ENCODE assay signal across 37 cellular contexts in the genomic region with DNA sequence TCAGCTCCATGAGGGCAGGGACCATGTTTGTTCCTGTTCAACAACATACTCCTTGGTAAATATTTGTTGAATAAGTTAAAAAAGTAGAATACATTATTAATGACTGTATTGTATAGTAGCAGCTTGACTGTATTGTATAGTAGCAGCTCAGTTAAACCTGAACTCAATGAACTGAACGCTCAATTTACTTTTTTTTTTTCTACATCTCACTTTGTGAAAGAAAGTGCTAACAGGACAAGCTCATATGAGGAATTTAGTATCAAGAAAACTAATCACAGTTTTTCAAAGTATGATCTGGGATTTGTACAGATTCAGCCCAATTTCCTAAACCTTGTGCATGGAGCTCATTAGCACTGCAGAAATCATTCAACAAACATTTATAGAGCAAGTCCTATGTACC. TPM values are rescaled to one million over a fixed set of nuclear protein-coding genes. Genes with fewer than 3 reads are reported as not detected.
"Had no signal": no experiment of that assay in that cellular context is flagged by ENCODE, and none has a peak within 500 bp of the region (broad histone marks: within the 10 kb centered on the region; RNA-seq: fewer than 3 reads in every experiment).

No MANE protein-coding gene starts in this region.

- H3K4me3 ChIP-seq: adrenal gland, ascending aorta, cardiac muscle cell had no signal

- H3K27me3 ChIP-seq: ascending aorta had no signal

- H3K4me1 ChIP-seq: adrenal gland, ascending aorta had no signal

- H3K27ac ChIP-seq: adrenal gland, ascending aorta, cardiac muscle cell, WERI-Rb-1 had no signal

- H3K9me3 ChIP-seq: adrenal gland, ascending aorta had no signal

- DNase-seq: activated CD4-positive, alpha-beta memory T cell treated with anti-CD3 and anti-CD28 coated beads, Interleukin-2, amount 10 ng/mL, durations not matched to agents 7 days and 5 days; activated CD4-positive, alpha-beta T cell treated with anti-CD3 and anti-CD28 coated beads for 1 hour; activated CD4-positive, alpha-beta T cell treated with anti-CD3 and anti-CD28 coated beads for 36 hours; activated CD4-positive, alpha-beta T cell treated with anti-CD3 and anti-CD28 coated beads for 48 hours; activated CD4-positive, alpha-beta T cell treated with anti-CD3 and anti-CD28 coated beads, Interleukin-2, amount 10 ng/mL, durations not matched to agents 7 days and 5 days; activated CD4-positive, alpha-beta T cell treated with anti-CD3 and anti-CD28 coated beads, Interleukin-2, amount 50 U/mL, for 48 hours; activated CD4-positive, CD25-positive, alpha-beta regulatory T cell; activated CD8-positive, alpha-beta memory T cell treated with anti-CD3 and anti-CD28 coated beads, Interleukin-2, amount 50 U/mL, for 4 hours; activated effector memory CD4-positive, alpha-beta T cell treated with anti-CD3 and anti-CD28 coated beads, Interleukin-2, amount 50 U/mL, for 16 hours; activated gamma-delta T cell treated with Interleukin-2 at 50 U/mL for 16 hours; activated naive CD4-positive, alpha-beta T cell; activated naive CD4-positive, alpha-beta T cell treated with anti-CD3 and anti-CD28 coated beads for 36 hours; activated naive CD4-positive, alpha-beta T cell treated with anti-CD3 and anti-CD28 coated beads, Interleukin-2, amount 50 U/mL, for 16 hours; activated naive CD8-positive, alpha-beta T cell treated with anti-CD3 and anti-CD28 coated beads for 36 hours; activated T-cell treated with anti-CD3 and anti-CD28 coated beads for 4 hours; activated T-cell treated with anti-CD3 and anti-CD28 coated beads, Interleukin-2, amount 50 U/mL, for 1 hour; activated T-cell treated with anti-CD3 and anti-CD28 coated beads, Interleukin-2, amount 50 U/mL, for 4 hours; activated T-cell treated with anti-CD3 and anti-CD28 coated beads, Interleukin-2, amount 50 U/mL, for 72 hours; amygdala; anterior cingulate cortex; caudate nucleus; cerebellar nuclear complex; T-helper 1 cell; T-helper 2 cell; T-helper 9 cell; WERI-Rb-1 had no signal

- H3K36me3 ChIP-seq: adrenal gland, ascending aorta, cardiac muscle cell, WERI-Rb-1 had no signal

- ATAC-seq: activated CD4-positive, alpha-beta T cell treated with anti-CD3 and anti-CD28 coated beads for 36 hours; activated CD4-positive, CD25-positive, alpha-beta regulatory T cell treated with anti-CD3 and anti-CD28 coated beads, Interleukin-2, amount 50 U/mL, for 24 hours; activated naive CD4-positive, alpha-beta T cell treated with anti-CD3 and anti-CD28 coated beads, Interleukin-2, amount 50 U/mL, for 72 hours; activated T-cell treated with anti-CD3 and anti-CD28 coated beads, Interleukin-2, amount 50 U/mL, for 4 hours; activated T-cell treated with anti-CD3 and anti-CD28 coated beads, Interleukin-2, amount 50 U/mL, for 72 hours; activated T-helper 17 cell treated with anti-CD3 and anti-CD28 coated beads, Interleukin-2, amount 50 U/mL, for 72 hours; WTC11 had no signal

RNA-seq across cellular contexts. Expression of gene NR2E1, which starts 38.8 kb away (rescaled TPM):
- total RNA-seq: activated CD4-positive, alpha-beta memory T cell treated with anti-CD3 and anti-CD28 coated beads, Interleukin-2, amount 10 ng/mL, durations not matched to agents 7 days and 5 days; activated CD4-positive, alpha-beta T cell treated with anti-CD3 and anti-CD28 coated beads for 36 hours; activated CD4-positive, alpha-beta T cell treated with anti-CD3 and anti-CD28 coated beads, Interleukin-2, amount 10 ng/mL, durations not matched to agents 7 days and 5 days; activated CD8-positive, alpha-beta memory T cell treated with anti-CD3 and anti-CD28 coated beads for 36 hours; activated naive CD4-positive, alpha-beta T cell treated with anti-CD3 and anti-CD28 coated beads for 36 hours; activated naive CD4-positive, alpha-beta T cell treated with anti-CD3 and anti-CD28 coated beads, Interleukin-2, amount 50 U/mL, for 72 hours; activated naive CD8-positive, alpha-beta T cell treated with anti-CD3 and anti-CD28 coated beads for 36 hours; activated T-cell treated with anti-CD3 and anti-CD28 coated beads, Interleukin-2, amount 50 U/mL, for 4 hours; activated T-cell treated with anti-CD3 and anti-CD28 coated beads, Interleukin-2, amount 50 U/mL, for 72 hours; activated T-helper 1 cell treated with anti-CD3 and anti-CD28 coated beads, Interleukin-12 subunit alpha, Interleukin-12 subunit beta, Interleukin-2, Interleukin-4 antibody, amounts not matched to agents 30 ng/mL and 10 ng/mL and 1 ng/mL, durations not matched to agents 14 hours and 24 hours and 36 hours; activated T-helper 17 cell treated with anti-CD3 and anti-CD28 coated beads, Interleukin-2, amount 50 U/mL, for 72 hours; ascending aorta; bronchial epithelial cell; cardiac muscle cell; chondrocyte; WTC11 had no signal
- polyA plus RNA-seq: cardiac muscle cell had no signal
